2 cellular contexts compared by ENCODE assay signal in genomic region chr3:12775970-12776369, GRCh38. TPM values are rescaled to one million over a fixed set of nuclear protein-coding genes. Genes with fewer than 3 reads are reported as not detected.
"Had no signal": no experiment of that assay in that cellular context is flagged by ENCODE, and none has a peak within 500 bp of the region (broad histone marks: within the 10 kb centered on the region; RNA-seq: fewer than 3 reads in every experiment).

No MANE protein-coding gene starts in this region.

RNA-seq across cellular contexts. Expression of gene TMEM40, which starts 16.9 kb away (rescaled TPM):
- total RNA-seq: G401, GM12878 had no signal
